19 cellular contexts compared by ENCODE assay signal in genomic region chr12:34190054-34190453, GRCh38.
A peak's percentile ranks its signal among the peaks of the same experiment; 100 is the strongest.
DNase-seq lines count a peak whose midpoint lies in the region; ATAC-seq, FAIRE-seq and TF ChIP-seq lines count a peak whose summit lies in the region.
"Had no signal": no experiment of that assay in that cellular context is flagged by ENCODE, and none has a peak within 500 bp of the region (broad histone marks: within the 10 kb centered on the region; RNA-seq: fewer than 3 reads in every experiment).

No MANE protein-coding gene starts in this region.

- 0% methylated on average over 1 of the region's 1 CpG for WGBS in HepG2 (ENCODE audit: low lambda C conversion rate)
- WGBS in right lobe of liver (ENCODE audit: insufficient coverage, low coverage, low lambda C conversion rate, missing lambda C conversion rate): 86% methylated on average over 1 of the region's 1 CpG

- H3K4me3 ChIP-seq in HepG2 (replicated peaks in 1 of 3; ENCODE audit: insufficient read depth in 1 of 3, low read depth in 2 of 3, low read length in 3 of 3) (no peak overlapping the region), right lobe of liver (no peak overlapping the region), DOHH2 (ENCODE audit: low read length) (peak overlapping the region; percentile 2; the same call in 1 of the 2 replicates), SJCRH30 (no peak overlapping the region)
- H3K4me3 ChIP-seq: GM23338 had no signal

- H3K4me1 ChIP-seq in HepG2 (ENCODE audit: insufficient read depth, low read length) (no peaks in the 10 kb centered on the region), right lobe of liver (no peaks in the 10 kb centered on the region), DOHH2 (ENCODE audit: control insufficient read depth, low read length) (peaks cover 21% of the 10 kb centered on the region), SJCRH30 (no peaks in the 10 kb centered on the region)

- CTCF ChIA-PET in HepG2 (lab: Yijun Ruan, JAX; ENCODE audit: low intra/inter-chr PET ratio, low total read pairs): no interaction called here

- BruUV-seq in HepG2 (replicated peaks; lab: Mats Ljungman, UMichigan): no TSS peak

- H3K9me3 ChIP-seq in HepG2 (ENCODE audit: low read length) (no peaks in the 10 kb centered on the region), right lobe of liver (no peaks in the 10 kb centered on the region), DOHH2 (ENCODE audit: control insufficient read depth, insufficient read depth, low read length) (no peaks in the 10 kb centered on the region), SJCRH30 (replicated peaks) (no peaks in the 10 kb centered on the region)

- POLR2A ChIA-PET in HepG2 (lab: Yijun Ruan, JAX): no interaction called here

- TF ChIP-seq CTCF in HepG2 (CRISPR knock-in tag; IDR thresholded peaks at IDR 0.05) (no peak), right lobe of liver (IDR thresholded peaks at IDR 0.05) (no peak), DOHH2 (IDR thresholded peaks at IDR 0.05; ENCODE audit: low read depth, low read length, poor library complexity, severe bottlenecking) (no peak)

- FAIRE-seq in HepG2 (lab: Jason Lieb, UNC): no peak
- FAIRE-seq: GM12892, GM18507, H54 had no signal

- in situ Hi-C loops in HepG2 (cut with HindIII; ENCODE audit: extremely low pct_ligation_motif_present, low pct_unique_long_range_greater_than_20kb): no loop called here

- intact Hi-C loops in HepG2 (cut with micrococcal nuclease; ENCODE audit: unreplicated experiment): no loop called here
- intact Hi-C loops in right lobe of liver (cut with DNase I): no loop called here

- H4K20me1 ChIP-seq in HepG2 (ENCODE audit: insufficient read depth, low read length) (no peaks in the 10 kb centered on the region), DOHH2 (ENCODE audit: control insufficient read depth, insufficient read depth, low read depth, low read length) (no peaks in the 10 kb centered on the region)

- H3K27me3 ChIP-seq in HepG2 (ENCODE audit: control insufficient read depth in 1 of 2, insufficient read depth in 2 of 2, low read length in 2 of 2): no peaks in the 10 kb centered on the region
- H3K27me3 ChIP-seq in right lobe of liver: no peaks in the 10 kb centered on the region
- H3K27me3 ChIP-seq in DOHH2 (ENCODE audit: control insufficient read depth, low read length): no peaks in the 10 kb centered on the region
- H3K27me3 ChIP-seq in SJCRH30: 0 out of 2 replicates have a peak, but pooled peaks cover 3% of the 10 kb centered on the region

- TF ChIP-seq POLR2A in HepG2 (IDR thresholded peaks at IDR 0.05; ENCODE audit: insufficient read depth in 1 of 2, low read depth in 2 of 2, low read length in 2 of 2) (no peak), right lobe of liver (IDR thresholded peaks at IDR 0.05) (no peak)

- no peak for TF ChIP-seq EP300 in HepG2 (IDR thresholded peaks at IDR 0.05; ENCODE audit: low read depth in 2 of 2, low read length in 2 of 2)
- TF ChIP-seq EP300 in HepG2 (CRISPR knock-in tag; IDR thresholded peaks at IDR 0.05; ENCODE audit: borderline replicate concordance): no peak

- no peak for DNase-seq in HepG2 (ENCODE audit: low spot score)
- no peak for DNase-seq in right lobe of liver
- DNase-seq in RPMI8226: peak; percentile 9
- DNase-seq in NCI-H1048 (lab: John Stamatoyannopoulos, UW): no peak
- DNase-seq in SJCRH30: no peak
- DNase-seq: ACHN; CD4-positive, CD25-positive, alpha-beta regulatory T cell; CD8-positive, alpha-beta memory T cell; COR-L47; GDM1; HCEC 1CT; KG1 had no signal

- H3K36me3 ChIP-seq in HepG2 (replicated peaks in 1 of 2; ENCODE audit: control insufficient read depth in 1 of 2, insufficient read depth in 2 of 2, low read length in 2 of 2) (no peaks in the 10 kb centered on the region), right lobe of liver (no peaks in the 10 kb centered on the region), DOHH2 (ENCODE audit: control insufficient read depth, low read length) (no peaks in the 10 kb centered on the region), SJCRH30 (no peaks in the 10 kb centered on the region)

- H3K27ac ChIP-seq in HepG2 (ENCODE audit: extremely low read length, insufficient read depth, low read length): no peak overlapping the region
- H3K27ac ChIP-seq in right lobe of liver: no peak overlapping the region
- H3K27ac ChIP-seq in DOHH2 (ENCODE audit: low read depth, low read length): 0 out of 2 replicates have a peak overlapping the region, but pooled peaks have one; percentile 4
- H3K27ac ChIP-seq in SJCRH30: no peak overlapping the region
- H3K27ac ChIP-seq: HL-60 had no signal

- H3K4me2 ChIP-seq in HepG2 (ENCODE audit: low read depth, low read length) (no peak overlapping the region), DOHH2 (ENCODE audit: low read length) (peak overlapping the region; percentile 27)
- H3K4me2 ChIP-seq: GM23338 had no signal

- H3F3A ChIP-seq in DOHH2 (ENCODE audit: control insufficient read depth, insufficient read depth): no peaks in the 10 kb centered on the region

- no peak for TF ChIP-seq RAD21 in HepG2 (CRISPR knock-in tag; IDR thresholded peaks at IDR 0.05)

- H3K9ac ChIP-seq in HepG2 (ENCODE audit: insufficient read depth, low read depth, low read length): no peak overlapping the region

- ATAC-seq in HepG2: no peak
- ATAC-seq in right lobe of liver: no peak
- ATAC-seq in GM21529 (IDR thresholded peaks at IDR 0.05; ENCODE audit: unreplicated experiment): no peak
- ATAC-seq: GM23338 had no signal

- H3K79me2 ChIP-seq in HepG2 (ENCODE audit: insufficient read depth, low read length) (no peaks in the 10 kb centered on the region), DOHH2 (ENCODE audit: control insufficient read depth, low read length) (no peaks in the 10 kb centered on the region)

- no peaks in the 10 kb centered on the region for H3K9me2 ChIP-seq in DOHH2 (replicated peaks; ENCODE audit: control insufficient read depth, low read length)

- H2AFZ ChIP-seq in HepG2 (ENCODE audit: low read length): no peak overlapping the region
- H2AFZ ChIP-seq: GM23338 had no signal

TF ChIP-seq in HepG2, 621 proteins besides CTCF, POLR2A, EP300 and RAD21 (continues in another document):
- no peak for TF ChIP-seq ZNF354B (CRISPR knock-in tag; IDR thresholded peaks at IDR 0.05)
- TF ChIP-seq HDAC1 (CRISPR knock-in tag; IDR thresholded peaks at IDR 0.05): no peak
- no peak for TF ChIP-seq ZNF776 (CRISPR knock-in tag; IDR thresholded peaks at IDR 0.05)
- no peak for TF ChIP-seq SUZ12 (IDR thresholded peaks at IDR 0.05; ENCODE audit: low read depth, low read length)
- no peak for TF ChIP-seq TP53 (CRISPR knock-in tag; conservative IDR thresholded peaks at IDR 0.05)
- no peak for TF ChIP-seq ATF2 (CRISPR knock-in tag; IDR thresholded peaks at IDR 0.05)
- no peak for TF ChIP-seq ZNF333 (CRISPR knock-in tag; IDR thresholded peaks at IDR 0.05; ENCODE audit: borderline replicate concordance)
- TF ChIP-seq ZNF430 (CRISPR knock-in tag; IDR thresholded peaks at IDR 0.05): no peak
- TF ChIP-seq USF2 (IDR thresholded peaks at IDR 0.05; ENCODE audit: low read depth, low read length): no peak
- no peak for TF ChIP-seq USF2 (CRISPR knock-in tag; IDR thresholded peaks at IDR 0.05; ENCODE audit: borderline replicate concordance)
- peak; percentile 46; the same call in 1 of the 2 replicates for TF ChIP-seq MAFF (IDR thresholded peaks at IDR 0.05; ENCODE audit: low read depth, low read length)
- no peak for TF ChIP-seq ZNF800 (CRISPR knock-in tag; IDR thresholded peaks at IDR 0.05)
- no peak for TF ChIP-seq ZNF484 (CRISPR knock-in tag; IDR thresholded peaks at IDR 0.05; ENCODE audit: borderline replicate concordance, low read depth)
- peak; percentile 37 to 63; a peak in 3 of 4 replicates for TF ChIP-seq MAFK (conservative IDR thresholded peaks at IDR 0.05 in 1 of 2, IDR thresholded peaks at IDR 0.05 in 1 of 2; ENCODE audit: low read length in 2 of 2)
